Comparison of ENCODE assay signal across 12 cellular contexts in genomic region chr3:12963184-12963868, GRCh38.
A peak's percentile ranks its signal among the peaks of the same experiment; 100 is the strongest.
DNase-seq lines count a peak whose midpoint lies in the region; ATAC-seq and TF ChIP-seq lines count a peak whose summit lies in the region.
"Had no signal": no experiment of that assay in that cellular context is flagged by ENCODE, and none has a peak within 500 bp of the region (broad histone marks: within the 10 kb centered on the region; RNA-seq: fewer than 3 reads in every experiment).

No MANE protein-coding gene starts in this region.

- H3K9me3 ChIP-seq in hepatocyte (ENCODE audit: low read depth) (no peaks in the 10 kb centered on the region), subcutaneous abdominal adipose tissue (ENCODE audit: control insufficient read depth in 5 of 5, low read length in 5 of 5) (no peaks in the 10 kb centered on the region)

- H2AFZ ChIP-seq in hepatocyte, result no peak overlapping the region

- H3K27ac ChIP-seq in hepatocyte (no peak overlapping the region), subcutaneous abdominal adipose tissue (ENCODE audit: low read depth, low read length) (peak overlapping the region; percentile 0)

- peak overlapping the region; percentile 57 for H3K4me3 Mint-ChIP-seq in activated naive CD4-positive, alpha-beta T cell treated with anti-CD3 and anti-CD28 coated beads, Interleukin-2, amount 50 U/mL, for 24 hours
- peak overlapping the region; percentile 40 for H3K4me3 Mint-ChIP-seq in activated CD4-positive, alpha-beta memory T cell treated with anti-CD3 and anti-CD28 coated beads, Interleukin-2, amount 10 ng/mL, durations not matched to agents 7 days and 5 days

- H3K4me2 ChIP-seq in hepatocyte, result peak overlapping the region; percentile 62

- CTCF ChIA-PET in activated CD4-positive, alpha-beta memory T cell treated with anti-CD3 and anti-CD28 coated beads, Interleukin-2, amount 10 ng/mL, durations not matched to agents 7 days and 5 days (lab: Charles Lee), result no interaction called here

- no peaks in the 10 kb centered on the region for H3K9me2 ChIP-seq in hepatocyte (replicated peaks; ENCODE audit: insufficient read depth)

- no peaks in the 10 kb centered on the region for H3K36me3 Mint-ChIP-seq in activated naive CD4-positive, alpha-beta T cell treated with anti-CD3 and anti-CD28 coated beads, Interleukin-2, amount 50 U/mL, for 24 hours
- H3K36me3 Mint-ChIP-seq in activated CD4-positive, alpha-beta memory T cell treated with anti-CD3 and anti-CD28 coated beads, Interleukin-2, amount 10 ng/mL, durations not matched to agents 7 days and 5 days (ENCODE audit: low read depth), result peaks cover 37% of the 10 kb centered on the region

- POLR2A ChIA-PET in activated CD4-positive, alpha-beta memory T cell treated with anti-CD3 and anti-CD28 coated beads, Interleukin-2, amount 10 ng/mL, durations not matched to agents 7 days and 5 days (lab: Charles Lee), result no interaction called here

- H3K9ac ChIP-seq in subcutaneous abdominal adipose tissue (ENCODE audit: low read length in 5 of 5), result peak overlapping the region in 1 of 5 donors; percentile 28

- no peak for ATAC-seq in GM21528 (IDR thresholded peaks at IDR 0.05; ENCODE audit: low FRiP score, unreplicated experiment)

- intact Hi-C loops in lower leg skin (cut with DNase I; ENCODE audit: low total_unique reads), result no loop called here

- H3K27ac Mint-ChIP-seq in activated naive CD4-positive, alpha-beta T cell treated with anti-CD3 and anti-CD28 coated beads, Interleukin-2, amount 50 U/mL, for 24 hours, result peak overlapping the region; percentile 76
- peak overlapping the region; percentile 68 for H3K27ac Mint-ChIP-seq in activated CD4-positive, alpha-beta memory T cell treated with anti-CD3 and anti-CD28 coated beads, Interleukin-2, amount 10 ng/mL, durations not matched to agents 7 days and 5 days

- H3K9me3 Mint-ChIP-seq in activated naive CD4-positive, alpha-beta T cell treated with anti-CD3 and anti-CD28 coated beads, Interleukin-2, amount 50 U/mL, for 24 hours, result no peaks in the 10 kb centered on the region
- no peaks in the 10 kb centered on the region for H3K9me3 Mint-ChIP-seq in activated CD4-positive, alpha-beta memory T cell treated with anti-CD3 and anti-CD28 coated beads, Interleukin-2, amount 10 ng/mL, durations not matched to agents 7 days and 5 days

- no peak for TF ChIP-seq CTCF in hepatocyte (IDR thresholded peaks at IDR 0.05; ENCODE audit: poor library complexity)
- TF ChIP-seq CTCF in lower leg skin (IDR thresholded peaks at IDR 0.05), result no peak

- TF ChIP-seq POLR2A in lower leg skin (IDR thresholded peaks at IDR 0.05), result no peak

- no peaks in the 10 kb centered on the region for H3K27me3 Mint-ChIP-seq in activated naive CD4-positive, alpha-beta T cell treated with anti-CD3 and anti-CD28 coated beads, Interleukin-2, amount 50 U/mL, for 24 hours
- H3K27me3 Mint-ChIP-seq in activated CD4-positive, alpha-beta memory T cell treated with anti-CD3 and anti-CD28 coated beads, Interleukin-2, amount 10 ng/mL, durations not matched to agents 7 days and 5 days, result no peaks in the 10 kb centered on the region

- no peak for DNase-seq in activated naive CD4-positive, alpha-beta T cell treated with Interleukin-2 at 50 U/mL for 16 hours
- DNase-seq in activated CD4-positive, alpha-beta memory T cell treated with anti-CD3 and anti-CD28 coated beads, Interleukin-2, amount 10 ng/mL, durations not matched to agents 7 days and 5 days, result peak; percentile 39
- DNase-seq in hepatocyte (ENCODE audit: low spot score) (no peak), SHP77 (lab: John Stamatoyannopoulos, UW) (no peak), lower leg skin (ENCODE audit: low spot score in 2 of 2) (no peak)
- DNase-seq: activated CD8-positive, alpha-beta memory T cell treated with anti-CD3 and anti-CD28 coated beads, Interleukin-2, amount 50 U/mL, for 48 hours; DND-41; erythroblast; T-helper 9 cell had no signal

- 86% methylated on average over 8 of the region's 8 CpGs for WGBS in hepatocyte (ENCODE audit: low lambda C conversion rate, missing lambda C conversion rate)
- WGBS in lower leg skin, 2 donors, result 47 to 54% methylated on average over 8 of the region's 8 CpGs

- H3K4me1 ChIP-seq in hepatocyte (ENCODE audit: insufficient read depth), result peaks cover 37% of the 10 kb centered on the region
- H3K4me1 ChIP-seq in subcutaneous abdominal adipose tissue (ENCODE audit: control insufficient read depth in 5 of 5, insufficient read depth in 5 of 5, low read length in 5 of 5), result peaks cover 34 to 96% (median 90%) of the 10 kb centered on the region in 5 donors

- peaks cover 94% of the 10 kb centered on the region for H3K4me1 Mint-ChIP-seq in activated naive CD4-positive, alpha-beta T cell treated with anti-CD3 and anti-CD28 coated beads, Interleukin-2, amount 50 U/mL, for 24 hours
- H3K4me1 Mint-ChIP-seq in activated CD4-positive, alpha-beta memory T cell treated with anti-CD3 and anti-CD28 coated beads, Interleukin-2, amount 10 ng/mL, durations not matched to agents 7 days and 5 days, result peaks cover 74% of the 10 kb centered on the region

- H4K20me1 ChIP-seq in hepatocyte (ENCODE audit: insufficient read depth, poor library complexity, severe bottlenecking), result peaks cover 56% of the 10 kb centered on the region

- H3K27me3 ChIP-seq in hepatocyte (no peaks in the 10 kb centered on the region), subcutaneous abdominal adipose tissue (ENCODE audit: control insufficient read depth in 5 of 5, insufficient read depth in 4 of 5, low read length in 5 of 5) (no peaks in the 10 kb centered on the region)

- H3K36me3 ChIP-seq in hepatocyte (replicated peaks; ENCODE audit: insufficient read depth, low read depth) (no peaks in the 10 kb centered on the region), subcutaneous abdominal adipose tissue (ENCODE audit: control insufficient read depth in 5 of 5, insufficient read depth in 5 of 5, low read length in 5 of 5) (no peaks in the 10 kb centered on the region)

- no peak overlapping the region for H3K4me3 ChIP-seq in hepatocyte
- H3K4me3 ChIP-seq in subcutaneous abdominal adipose tissue (ENCODE audit: low read depth in 1 of 5, low read length in 5 of 5), result no peak overlapping the region
- H3K4me3 ChIP-seq in lower leg skin (ENCODE audit: low read depth, poor library complexity, severe bottlenecking), result no peak overlapping the region

- peaks cover 86% of the 10 kb centered on the region for H3K79me2 ChIP-seq in hepatocyte
